ENCODE assay signal across 21 cellular contexts in the genomic region with DNA sequence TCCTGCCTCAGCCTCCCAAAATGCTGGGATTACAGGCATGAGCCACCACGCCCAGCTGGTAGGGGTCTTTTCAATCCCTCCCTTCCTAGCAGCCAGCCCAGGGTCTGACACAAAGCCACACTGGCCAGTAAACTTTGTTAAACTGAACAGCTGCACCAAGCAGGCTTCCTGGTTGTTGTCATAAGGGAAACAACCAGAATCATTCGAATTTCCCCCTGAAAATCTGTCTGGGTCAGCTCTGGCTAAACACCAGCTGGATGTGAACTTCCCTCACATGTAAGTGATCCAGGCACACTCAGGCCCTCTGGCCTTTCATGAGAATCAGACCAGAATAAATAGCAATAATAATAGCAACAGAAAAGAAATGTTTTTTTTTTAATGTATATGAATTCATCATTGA. TPM values are rescaled to one million over a fixed set of nuclear protein-coding genes. Genes with fewer than 3 reads are reported as not detected.
"Had no signal": no experiment of that assay in that cellular context is flagged by ENCODE, and none has a peak within 500 bp of the region (broad histone marks: within the 10 kb centered on the region; RNA-seq: fewer than 3 reads in every experiment).

No MANE protein-coding gene starts in this region.

- H3K4me2 ChIP-seq: smooth muscle cell had no signal

- H3K27me3 Mint-ChIP-seq: activated CD4-positive, alpha-beta T cell treated with anti-CD3 and anti-CD28 coated beads, Interleukin-2, amount 10 ng/mL, durations not matched to agents 7 days and 5 days; naive thymus-derived CD8-positive, alpha-beta T cell had no signal

- H3K27me3 ChIP-seq: esophagus squamous epithelium, heart right ventricle, neutrophil, pancreas, right lobe of liver, stomach, vagina had no signal

- DNase-seq: activated CD4-positive, alpha-beta T cell treated with anti-CD3 and anti-CD28 coated beads, Interleukin-2, amount 10 ng/mL, durations not matched to agents 7 days and 5 days; activated CD4-positive, CD25-positive, alpha-beta regulatory T cell; activated naive CD4-positive, alpha-beta T cell treated with anti-CD3 and anti-CD28 coated beads, Interleukin-2, amount 50 U/mL, for 16 hours; amniotic stem cell; effector memory CD4-positive, alpha-beta T cell; esophagus squamous epithelium; heart right ventricle; left ventricle myocardium superior; mesendoderm; naive thymus-derived CD8-positive, alpha-beta T cell; right lobe of liver; stimulated activated CD4-positive, alpha-beta T cell treated with anti-CD3 and anti-CD28 coated beads, Interleukin-4, amount 100 ng/mL, for 1 hour; stomach; T1000; trophoblast cell had no signal

- H3K4me3 Mint-ChIP-seq: activated CD4-positive, alpha-beta T cell treated with anti-CD3 and anti-CD28 coated beads, Interleukin-2, amount 10 ng/mL, durations not matched to agents 7 days and 5 days; naive thymus-derived CD8-positive, alpha-beta T cell had no signal

- FAIRE-seq: pancreas had no signal

- H3K9me3 Mint-ChIP-seq: activated CD4-positive, alpha-beta T cell treated with anti-CD3 and anti-CD28 coated beads, Interleukin-2, amount 10 ng/mL, durations not matched to agents 7 days and 5 days; naive thymus-derived CD8-positive, alpha-beta T cell had no signal

- ATAC-seq: heart right ventricle; left ventricle myocardium superior; naive thymus-derived CD8-positive, alpha-beta T cell; pancreas had no signal

- H3K4me1 ChIP-seq: right lobe of liver had no signal

- H3K27ac ChIP-seq: esophagus squamous epithelium, heart right ventricle, neutrophil, pancreas, right lobe of liver, stomach, vagina had no signal

- H3K4me3 ChIP-seq: esophagus squamous epithelium, heart right ventricle, pancreas, right lobe of liver, smooth muscle cell, stomach, vagina had no signal

- H3K9me3 ChIP-seq: esophagus squamous epithelium, heart right ventricle, neutrophil, pancreas, right lobe of liver, stomach, vagina had no signal

RNA-seq across cellular contexts. Expression of a gene that starts 40.9 kb away (rescaled TPM):
- total RNA-seq: kidney epithelial cell; stomach; T-helper 1 cell treated with Interleukin-12 subunit alpha and Interleukin-12 subunit beta and Interleukin-4 antibody, amounts not matched to agents 30 ng/mL and 1 ng/mL, for 36 hours had no signal
